Comparison of ENCODE assay signal across 10 cellular contexts in genomic region chr19:3950871-3951861, GRCh38. TPM values are rescaled to one million over a fixed set of nuclear protein-coding genes. Genes with fewer than 3 reads are reported as not detected.
A peak's percentile ranks its signal among the peaks of the same experiment; 100 is the strongest.
DNase-seq lines count a peak whose midpoint lies in the region; ATAC-seq, FAIRE-seq and TF ChIP-seq lines count a peak whose summit lies in the region.
"Had no signal": no experiment of that assay in that cellular context is flagged by ENCODE, and none has a peak within 500 bp of the region (broad histone marks: within the 10 kb centered on the region; RNA-seq: fewer than 3 reads in every experiment).

No MANE protein-coding gene starts in this region.

- no peaks in the 10 kb centered on the region for H3K9me3 ChIP-seq in astrocyte (ENCODE audit: insufficient read depth, low read depth, low read length)
- H3K9me3 ChIP-seq in tibial artery, result no peaks in the 10 kb centered on the region

- peaks cover 3% of the 10 kb centered on the region for H3K79me2 ChIP-seq in astrocyte (ENCODE audit: insufficient read depth, low read length)

- H3K9ac ChIP-seq in astrocyte (ENCODE audit: low read length), result no peak overlapping the region

- ATAC-seq in HG03135 (IDR thresholded peaks at IDR 0.05; ENCODE audit: unreplicated experiment), result no peak

- H3K27ac Mint-ChIP-seq in astrocyte (ENCODE audit: unreplicated experiment) (peak overlapping the region; percentile 47), mesothelial cell of epicardium (peak overlapping the region; percentile 34)

- no peak overlapping the region for H3K27ac ChIP-seq in astrocyte (ENCODE audit: low read depth, low read length)
- H3K27ac ChIP-seq in tibial artery, result peak overlapping the region; percentile 90 to 93

- intact Hi-C loops in tibial artery (cut with DNase I; ENCODE audit: low total_unique reads), result no loop called here

- H4K20me1 ChIP-seq in astrocyte (ENCODE audit: insufficient read depth, low read length), result peaks cover 45% of the 10 kb centered on the region

- DNase-seq in NCI-H2196 (lab: John Stamatoyannopoulos, UW; ENCODE audit: unreplicated experiment) (peak; percentile 43), NCI-H2196 treated with DMSO at 0.1 percent for 48 hours (lab: John Stamatoyannopoulos, UW; ENCODE audit: unreplicated experiment) (no peak), astrocyte (ENCODE audit: low read depth) (no peak), mesothelial cell of epicardium (ENCODE audit: low spot score in 2 of 2, unreplicated experiment in 2 of 2) (no peak), tibial artery (peak; percentile 44 to 89), NCI-H128 (lab: John Stamatoyannopoulos, UW; ENCODE audit: unreplicated experiment) (no peak), anterior cingulate cortex (lab: John Stamatoyannopoulos, UW) (no peak)
- DNase-seq: Karpas-422 had no signal

- H3K27me3 ChIP-seq in astrocyte (ENCODE audit: insufficient read depth, low read length) (no peaks in the 10 kb centered on the region), tibial artery (no peaks in the 10 kb centered on the region)

- H3K4me1 Mint-ChIP-seq in astrocyte (ENCODE audit: low read depth, unreplicated experiment) (peaks cover 6% of the 10 kb centered on the region), mesothelial cell of epicardium (peaks cover 6% of the 10 kb centered on the region)

- H3K4me3 Mint-ChIP-seq in astrocyte (ENCODE audit: unreplicated experiment) (no peak overlapping the region), mesothelial cell of epicardium (no peak overlapping the region)

- H3K27me3 Mint-ChIP-seq in astrocyte (ENCODE audit: low read depth, unreplicated experiment) (peaks cover 1% of the 10 kb centered on the region), mesothelial cell of epicardium (ENCODE audit: low read depth) (no peaks in the 10 kb centered on the region)

- H3K4me3 ChIP-seq in astrocyte (ENCODE audit: insufficient read depth, low read depth, low read length), result no peak overlapping the region
- peak overlapping the region; percentile 41 to 46 for H3K4me3 ChIP-seq in tibial artery

- H3K36me3 ChIP-seq in astrocyte (ENCODE audit: insufficient read depth, low read length) (peaks cover 5% of the 10 kb centered on the region), tibial artery (peaks cover 4 to 10% (median 7%) of the 10 kb centered on the region in 3 donors)

- H2AFZ ChIP-seq in astrocyte (ENCODE audit: low read depth, low read length), result no peak overlapping the region

- TF ChIP-seq CTCF in astrocyte (IDR thresholded peaks at IDR 0.05; ENCODE audit: insufficient read depth, low read depth, low read length) (no peak), mesothelial cell of epicardium (IDR thresholded peaks at IDR 0.05; ENCODE audit: unreplicated experiment) (no peak), tibial artery (IDR thresholded peaks at IDR 0.05) (no peak)

- H3K4me1 ChIP-seq in astrocyte (ENCODE audit: insufficient read depth, low read length) (peaks cover 3% of the 10 kb centered on the region), tibial artery (peaks cover 13 to 61% (median 36%) of the 10 kb centered on the region in 4 donors)

- no peak overlapping the region for H3K4me2 ChIP-seq in astrocyte (ENCODE audit: low read length)

- FAIRE-seq in astrocyte (lab: Jason Lieb, UNC), result no peak
- FAIRE-seq: A204.1 had no signal

- no peaks in the 10 kb centered on the region for H3K9me3 Mint-ChIP-seq in astrocyte (ENCODE audit: unreplicated experiment)
- no peaks in the 10 kb centered on the region for H3K9me3 Mint-ChIP-seq in mesothelial cell of epicardium

- peaks cover 6% of the 10 kb centered on the region for H3K36me3 Mint-ChIP-seq in astrocyte (ENCODE audit: low read depth, unreplicated experiment)
- no peaks in the 10 kb centered on the region for H3K36me3 Mint-ChIP-seq in mesothelial cell of epicardium

RNA-seq across cellular contexts. Expression of gene NMRK2, which starts 18.3 kb away (rescaled TPM):
- 0.73 TPM in 1 of 2 replicates, not detected in the other for total RNA-seq in astrocyte
- not detected in 3 replicates for total RNA-seq in mesothelial cell of epicardium

RNA-seq across cellular contexts. Expression of gene DAPK3, which starts 19.7 kb away (rescaled TPM):
- total RNA-seq in astrocyte, result 242 and 264 TPM in 2 replicates
- 127 to 135 TPM (median 131 TPM) in 3 replicates for total RNA-seq in mesothelial cell of epicardium

RNA-seq across cellular contexts. Expression of gene EEF2, which starts 34.1 kb away (rescaled TPM):
- 2,578 and 2,739 TPM in 2 replicates for total RNA-seq in astrocyte
- 2,808 to 2,923 TPM (median 2,892 TPM) in 3 replicates for total RNA-seq in mesothelial cell of epicardium

RNA-seq across cellular contexts. Expression of gene PIAS4, which starts 56.4 kb away (rescaled TPM):
- total RNA-seq in astrocyte (26.0 and 26.4 TPM in 2 replicates), mesothelial cell of epicardium (47.9 to 50.1 TPM (median 48.0 TPM) in 3 replicates)

Comparison
In these comparisons a context has a peak if more than half of its experiments do, and no peak if none do; other contexts are left out.
1. DNase-seq: peak in NCI-H2196 (single experiment) and tibial artery (2 of 2); none in NCI-H2196 treated with DMSO at 0.1 percent for 48 hours (single experiment), astrocyte (single experiment), mesothelial cell of epicardium (0 of 2), NCI-H128 (single experiment) and anterior cingulate cortex (0 of 58).